Comparison of ENCODE assay signal across 8 cellular contexts in the genomic region with DNA sequence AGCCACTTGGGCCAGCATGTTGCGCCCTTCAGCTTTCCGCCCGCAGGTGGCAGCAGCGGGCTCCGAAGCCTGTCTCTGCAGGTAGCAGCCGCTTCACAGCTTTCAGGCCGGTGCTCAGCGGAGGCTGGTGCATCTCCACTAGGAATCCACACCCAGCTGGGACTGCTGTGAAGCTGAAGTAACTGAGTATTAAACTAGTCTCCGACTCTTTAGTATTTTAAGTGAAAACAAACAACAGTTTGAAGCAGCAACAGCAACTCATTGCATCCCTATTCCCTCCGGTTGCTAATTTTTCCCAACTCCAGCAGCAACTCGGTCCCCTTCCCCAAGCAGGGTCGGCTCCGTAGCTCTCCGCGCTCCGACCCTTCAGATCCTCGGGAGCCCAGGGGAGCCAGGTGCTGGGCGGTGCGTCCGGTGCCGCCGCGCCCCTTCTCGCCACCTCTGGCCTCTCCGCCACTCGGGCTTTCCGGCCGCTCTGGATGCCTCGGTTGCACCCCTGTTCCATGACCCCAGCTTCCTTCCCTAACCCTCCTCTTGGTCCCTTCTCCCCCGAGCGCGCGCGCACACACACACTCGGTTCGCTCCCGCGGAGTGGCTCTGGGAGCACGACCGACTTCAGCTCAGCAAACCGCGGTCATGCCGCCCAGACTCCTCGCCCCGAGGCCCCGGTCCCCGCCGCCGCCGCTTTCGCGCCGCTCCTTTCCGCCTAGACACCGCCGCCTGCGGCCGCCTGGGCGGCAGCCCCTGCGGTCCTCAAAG.
DNase-seq lines count a peak whose midpoint lies in the region; ATAC-seq and TF ChIP-seq lines count a peak whose summit lies in the region.

No MANE protein-coding gene starts in this region.

- H3K27ac ChIP-seq in HL-60 (replicated peaks) = no peak overlapping the region
- peak overlapping the region; percentile 32 for H3K27ac ChIP-seq in epithelial cell of prostate

- ATAC-seq in GM19468 (IDR thresholded peaks at IDR 0.05; ENCODE audit: extremely low read depth, unreplicated experiment) = peak; percentile 96

- H3K27me3 ChIP-seq in HL-60 (ENCODE audit: insufficient read depth, poor library complexity, severe bottlenecking) = peaks cover 36% of the 10 kb centered on the region

- DNase-seq in COLO668 (lab: John Stamatoyannopoulos, UW; ENCODE audit: unreplicated experiment) = peak; percentile 85
- peak; percentile 17 to 65 for DNase-seq in HL-60 (ENCODE audit: low read depth in 1 of 2, low spot score in 1 of 2)
- peak; percentile 26 for DNase-seq in NCI-H82 treated with DMSO at 0.1 percent for 48 hours (lab: John Stamatoyannopoulos, UW; ENCODE audit: unreplicated experiment)
- peak; percentile 85 for DNase-seq in activated CD8-positive, alpha-beta memory T cell treated with anti-CD3 and anti-CD28 coated beads, Interleukin-2, amount 50 U/mL, for 48 hours
- peak; percentile 48 for DNase-seq in epithelial cell of prostate (ENCODE audit: low read depth, low spot score)
- DNase-seq in midbrain (lab: John Stamatoyannopoulos, UW) = peak; percentile 90
- DNase-seq in stimulated activated CD8-positive, alpha-beta memory T cell treated with anti-CD3 and anti-CD28 coated beads, Interleukin-4, amount 100 ng/mL, for 24 hours (ENCODE audit: low read depth) = peak; percentile 47

- TF ChIP-seq CTCF in HL-60 (IDR thresholded peaks at IDR 0.05; ENCODE audit: insufficient read depth, low read length) = peak; percentile 61

- no peak overlapping the region for H3K4me3 ChIP-seq in HL-60 (replicated peaks; ENCODE audit: insufficient read depth, low read length)

Comparison
In these comparisons a context has a peak if more than half of its experiments do, and no peak if none do; other contexts are left out.
1. DNase-seq: peak in every context shown above with its lines; median percentile 90 in midbrain; 85 in COLO668; 85 in activated CD8-positive, alpha-beta memory T cell treated with anti-CD3 and anti-CD28 coated beads, Interleukin-2, amount 50 U/mL, for 48 hours; 48 in epithelial cell of prostate; 47 in stimulated activated CD8-positive, alpha-beta memory T cell treated with anti-CD3 and anti-CD28 coated beads, Interleukin-4, amount 100 ng/mL, for 24 hours; 41 in HL-60; 26 in NCI-H82 treated with DMSO at 0.1 percent for 48 hours.